In the genomic region with DNA sequence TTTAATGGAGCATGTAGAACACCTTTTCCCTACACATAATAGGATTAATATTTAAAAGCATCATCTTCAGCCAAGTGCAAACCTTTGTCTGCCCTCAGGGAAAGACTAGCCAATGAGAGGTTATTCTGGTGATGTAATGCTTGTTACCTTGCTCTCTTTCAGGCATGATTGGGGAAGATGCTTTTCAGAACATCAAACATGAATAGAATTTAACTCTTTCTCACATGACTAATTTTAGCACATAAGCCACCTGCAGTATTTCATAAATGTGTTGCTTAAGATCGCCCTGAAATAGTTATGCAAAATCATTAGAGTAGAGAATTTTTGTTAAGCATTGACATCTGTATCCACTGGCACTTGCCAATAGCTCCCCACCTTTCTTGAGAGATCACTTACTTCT, we compare ENCODE assay signal across 24 cellular contexts. TPM values are rescaled to one million over a fixed set of nuclear protein-coding genes. Genes with fewer than 3 reads are reported as not detected.
A peak's percentile ranks its signal among the peaks of the same experiment; 100 is the strongest.
DNase-seq lines count a peak whose midpoint lies in the region; ATAC-seq and TF ChIP-seq lines count a peak whose summit lies in the region.
"Had no signal": no experiment of that assay in that cellular context is flagged by ENCODE, and none has a peak within 500 bp of the region (broad histone marks: within the 10 kb centered on the region; RNA-seq: fewer than 3 reads in every experiment).

No MANE protein-coding gene starts in this region.

- BruUV-seq in OCI-LY7 (replicated peaks; lab: Mats Ljungman, UMichigan) = no TSS peak

- H3K4me2 ChIP-seq in DOHH2 (ENCODE audit: low read length) (peak overlapping the region; percentile 36), OCI-LY7 (ENCODE audit: low read length) (peak overlapping the region; percentile 47)
- H3K4me2 ChIP-seq: KMS-11 had no signal

- H3K4me1 ChIP-seq in DOHH2 (ENCODE audit: control insufficient read depth, low read length) (peaks cover 15% of the 10 kb centered on the region), OCI-LY7 (ENCODE audit: insufficient read depth, low read length, poor library complexity, severe bottlenecking) (peaks cover 17% of the 10 kb centered on the region), prostate gland (replicated peaks) (no peaks in the 10 kb centered on the region)
- H3K4me1 ChIP-seq: BE2C had no signal

- no peak overlapping the region for H2AFZ ChIP-seq in OCI-LY7 (ENCODE audit: low read length)

- CTCF ChIA-PET in OCI-LY7 (lab: Charles Lee; ENCODE audit: unreplicated experiment) = no interaction called here

- H3K9me2 ChIP-seq in DOHH2 (replicated peaks; ENCODE audit: control insufficient read depth, low read length) (no peaks in the 10 kb centered on the region), OCI-LY7 (ENCODE audit: insufficient read depth, low read length) (no peaks in the 10 kb centered on the region)

- WGBS in prostate gland = 79% methylated on average over 1 of the region's 1 CpG

- POLR2A ChIA-PET in OCI-LY7 (lab: Charles Lee) = interaction anchor here (3.0 kb wide), 1 partner anchor 11 kb away, joined by 11 read pairs; a partner anchor contains a TSS

- H3K27me3 ChIP-seq in DOHH2 (ENCODE audit: control insufficient read depth, low read length) (no peaks in the 10 kb centered on the region), prostate gland (replicated peaks; ENCODE audit: insufficient read depth) (no peaks in the 10 kb centered on the region)
- H3K27me3 ChIP-seq: BE2C had no signal

- H3K79me2 ChIP-seq in DOHH2 (ENCODE audit: control insufficient read depth, low read length) = no peaks in the 10 kb centered on the region
- H3K79me2 ChIP-seq in OCI-LY7 (ENCODE audit: insufficient read depth, low read depth, low read length) = no peaks in the 10 kb centered on the region

- DNase-seq in OCI-LY7 (ENCODE audit: low spot score) = peak; percentile 18
- DNase-seq in OCI-M2 (lab: John Stamatoyannopoulos, UW; ENCODE audit: unreplicated experiment) = no peak
- no peak for DNase-seq in prostate gland (ENCODE audit: low spot score)
- no peak for DNase-seq in activated naive CD4-positive, alpha-beta T cell treated with anti-CD3 and anti-CD28 coated beads, Interleukin-2, amount 50 U/mL, for 16 hours
- DNase-seq: BE2C; CD4-positive, CD25-positive, alpha-beta regulatory T cell; DMS153; NCI-H1436; NCI-H1930; NCI-H2171; NCI-H446 treated with DMSO at 0.1 percent for 48 hours; NCI-H748 treated with DMSO at 0.1 percent for 48 hours; NK-92 treated with Interleukin-12 subunit alpha and Interleukin-12 subunit beta, amount 100 ng/mL, for 24 hours; OCI-M1; SHP77 had no signal

- H3K4me3 ChIP-seq in DOHH2 (ENCODE audit: low read length) = peak overlapping the region; percentile 5; the same call in 1 of the 2 replicates
- H3K4me3 ChIP-seq in OCI-LY7 (ENCODE audit: low read depth, low read length, poor library complexity, severe bottlenecking) = no peak overlapping the region
- no peak overlapping the region for H3K4me3 ChIP-seq in prostate gland
- H3K4me3 ChIP-seq: SK-N-MC had no signal

- H3K9me3 ChIP-seq in DOHH2 (ENCODE audit: control insufficient read depth, insufficient read depth, low read length) = no peaks in the 10 kb centered on the region
- no peaks in the 10 kb centered on the region for H3K9me3 ChIP-seq in OCI-LY7 (ENCODE audit: low read length)
- no peaks in the 10 kb centered on the region for H3K9me3 ChIP-seq in prostate gland
- H3K9me3 ChIP-seq: BE2C had no signal

- H3K27ac ChIP-seq in DOHH2 (ENCODE audit: low read depth, low read length) (no peak overlapping the region), OCI-LY7 (ENCODE audit: low read depth, low read length, poor library complexity, severe bottlenecking) (no peak overlapping the region), prostate gland (no peak overlapping the region)
- H3K27ac ChIP-seq: HL-60, KMS-11, SK-N-MC had no signal

- no peak for TF ChIP-seq POLR2A in prostate gland (IDR thresholded peaks at IDR 0.05)

- H4K20me1 ChIP-seq in DOHH2 (ENCODE audit: control insufficient read depth, insufficient read depth, low read depth, low read length) (no peaks in the 10 kb centered on the region), OCI-LY7 (ENCODE audit: insufficient read depth, low read length) (no peaks in the 10 kb centered on the region)

- intact Hi-C loops in OCI-LY7 (cut with micrococcal nuclease; ENCODE audit: unreplicated experiment) (no loop called here), prostate gland (cut with DNase I) (no loop called here)

- TF ChIP-seq CTCF in DOHH2 (IDR thresholded peaks at IDR 0.05; ENCODE audit: low read depth, low read length, poor library complexity, severe bottlenecking) (no peak), OCI-LY7 (conservative IDR thresholded peaks at IDR 0.05; ENCODE audit: low read length) (no peak), prostate gland (IDR thresholded peaks at IDR 0.05) (no peak)

- peak; percentile 48 for ATAC-seq in GM19351 (IDR thresholded peaks at IDR 0.05; ENCODE audit: unreplicated experiment)
- ATAC-seq in HG02763 (IDR thresholded peaks at IDR 0.05; ENCODE audit: unreplicated experiment) = peak; percentile 66

- H3K36me3 ChIP-seq in DOHH2 (ENCODE audit: control insufficient read depth, low read length) (no peaks in the 10 kb centered on the region), OCI-LY7 (ENCODE audit: insufficient read depth, low read length) (no peaks in the 10 kb centered on the region), prostate gland (no peaks in the 10 kb centered on the region)
- H3K36me3 ChIP-seq: BE2C had no signal

- no peaks in the 10 kb centered on the region for H3F3A ChIP-seq in DOHH2 (ENCODE audit: control insufficient read depth, insufficient read depth)

RNA-seq across cellular contexts. Expression of a gene that starts 10.7 kb away (rescaled TPM):
- total RNA-seq in OCI-LY7 (2014; rRNA removed; shearing (Covaris generic)) = 0.72 TPM in 1 of 2 replicates, not detected in the other
- total RNA-seq in OCI-LY7 (2022) (not detected in 2 replicates), prostate gland (not detected)
- total RNA-seq: A172, HT1080, M059J had no signal
